ENCODE assay signal across 9 cellular contexts in genomic region chr1:35298464-35298863, GRCh38. TPM values are rescaled to one million over a fixed set of nuclear protein-coding genes. Genes with fewer than 3 reads are reported as not detected.
A peak's percentile ranks its signal among the peaks of the same experiment; 100 is the strongest.
DNase-seq lines count a peak whose midpoint lies in the region; ATAC-seq and TF ChIP-seq lines count a peak whose summit lies in the region.
"Had no signal": no experiment of that assay in that cellular context is flagged by ENCODE, and none has a peak within 500 bp of the region (broad histone marks: within the 10 kb centered on the region; RNA-seq: fewer than 3 reads in every experiment).

No MANE protein-coding gene starts in this region.

- no peaks in the 10 kb centered on the region for H3K9me3 Mint-ChIP-seq in naive thymus-derived CD4-positive, alpha-beta T cell
- H3K9me3 Mint-ChIP-seq: IgD-negative memory B cell had no signal

- POLR2A ChIA-PET in naive thymus-derived CD4-positive, alpha-beta T cell (lab: Charles Lee): interaction anchor here (0.6 kb wide), 1 partner anchor 109 kb away, joined by 3 read pairs; no protein-coding TSS in a partner anchor

- no peak overlapping the region for H3K4me3 ChIP-seq in naive thymus-derived CD4-positive, alpha-beta T cell (ENCODE audit: low read length)

- H3K27ac Mint-ChIP-seq in naive thymus-derived CD4-positive, alpha-beta T cell: peak overlapping the region in 5 of 9 donors; percentile 26 to 72 (median 62)

- H3K27me3 ChIP-seq in naive thymus-derived CD4-positive, alpha-beta T cell (ENCODE audit: control insufficient read depth in 2 of 2, insufficient read depth in 2 of 2, low read length in 2 of 2): no peaks in the 10 kb centered on the region

- no peaks in the 10 kb centered on the region for H3K27me3 Mint-ChIP-seq in naive thymus-derived CD4-positive, alpha-beta T cell
- H3K27me3 Mint-ChIP-seq: IgD-negative memory B cell had no signal

- no peaks in the 10 kb centered on the region for H3K36me3 ChIP-seq in naive thymus-derived CD4-positive, alpha-beta T cell (ENCODE audit: control insufficient read depth in 2 of 3, insufficient read depth in 3 of 3, low read length in 3 of 3)

- intact Hi-C loops in naive thymus-derived CD4-positive, alpha-beta T cell (cut with micrococcal nuclease): loop anchor here (1.0 to 10.0 kb wide), 4 partner anchors 96 to 446 kb away; partner anchors contain the start of genes SMIM12 (in 1 of the 2) and ZMYM6 (in 1 of the 2)

- H3K27ac ChIP-seq in VCaP: no peak overlapping the region
- H3K27ac ChIP-seq in naive thymus-derived CD4-positive, alpha-beta T cell (ENCODE audit: low read depth, low read length): no peak overlapping the region

- no peaks in the 10 kb centered on the region for H3K9me3 ChIP-seq in naive thymus-derived CD4-positive, alpha-beta T cell (ENCODE audit: control insufficient read depth in 2 of 3, low read length in 3 of 3)

- peak; percentile 35 to 43 for DNase-seq in AML-193 (lab: John Stamatoyannopoulos, UW)
- DNase-seq in GM04504 (ENCODE audit: low read depth): peak; percentile 20
- peak; percentile 54 for DNase-seq in HT-29 (ENCODE audit: low spot score)
- DNase-seq in epidermal melanocyte (ENCODE audit: insufficient read length, low spot score): peak; percentile 26
- peak in 7 of 9 donors; percentile 43 to 68 (median 60) for DNase-seq in naive thymus-derived CD4-positive, alpha-beta T cell
- no peak for DNase-seq in NCI-H146 treated with DMSO at 0.1 percent for 48 hours (lab: John Stamatoyannopoulos, UW; ENCODE audit: unreplicated experiment)

- no peak overlapping the region for H3K4me3 Mint-ChIP-seq in naive thymus-derived CD4-positive, alpha-beta T cell
- H3K4me3 Mint-ChIP-seq: IgD-negative memory B cell had no signal

- TF ChIP-seq CTCF in VCaP (conservative IDR thresholded peaks at IDR 0.05): peak; percentile 73

- peaks cover 6 to 26% (median 14%) of the 10 kb centered on the region in 7 donors for H3K4me1 Mint-ChIP-seq in naive thymus-derived CD4-positive, alpha-beta T cell

- H3K4me1 ChIP-seq in naive thymus-derived CD4-positive, alpha-beta T cell (ENCODE audit: control insufficient read depth in 2 of 2, insufficient read depth in 2 of 2, low read length in 2 of 2): no peaks in the 10 kb centered on the region

- peak; percentile 92 for ATAC-seq in naive thymus-derived CD4-positive, alpha-beta T cell
- ATAC-seq in HG03196 (IDR thresholded peaks at IDR 0.05; ENCODE audit: unreplicated experiment): no peak

- CTCF ChIA-PET in naive thymus-derived CD4-positive, alpha-beta T cell (lab: Charles Lee): interaction anchor here (0.8 to 2.0 kb wide), 4 partner anchors 9 to 100 kb away, joined by 3 to 17 read pairs (median 4); no protein-coding TSS in a partner anchor

- peaks cover 0 to 23% (median 4%) of the 10 kb centered on the region in 5 donors for H3K36me3 Mint-ChIP-seq in naive thymus-derived CD4-positive, alpha-beta T cell

RNA-seq across cellular contexts. Expression of gene ZMYM4, which starts 30.0 kb away (rescaled TPM):
- 9.7 and 16.5 TPM in 2 replicates for total RNA-seq in HT-29 (2014; rRNA removed; shearing (Covaris generic))
- 10 to 100 TPM; 32.1 to 52.9 (median 45.6) TPM for total RNA-seq in naive thymus-derived CD4-positive, alpha-beta T cell
- polyA plus RNA-seq in naive thymus-derived CD4-positive, alpha-beta T cell: 10 to 100 TPM; 28.2 to 32.1 TPM
